In genomic region chr2:174772492-174772801, GRCh38 we compare ENCODE assay signal across 12 cellular contexts. TPM values are rescaled to one million over a fixed set of nuclear protein-coding genes. Genes with fewer than 3 reads are reported as not detected.
DNase-seq lines count a peak whose midpoint lies in the region; ATAC-seq, FAIRE-seq and TF ChIP-seq lines count a peak whose summit lies in the region.
"Had no signal": no experiment of that assay in that cellular context is flagged by ENCODE, and none has a peak within 500 bp of the region (broad histone marks: within the 10 kb centered on the region; RNA-seq: fewer than 3 reads in every experiment).

No MANE protein-coding gene starts in this region.

- H3K27ac ChIP-seq in A549: peak overlapping the region in 1 of 2 experiments; percentile 77; a peak in 3 of 6 replicates
- peak overlapping the region; percentile 93 for H3K27ac ChIP-seq in HUES64 (ENCODE audit: low read depth, low read length)
- peak overlapping the region; percentile 79 for H3K27ac ChIP-seq in endodermal cell (ENCODE audit: low read depth, low read length)
- H3K27ac ChIP-seq in neural cell (ENCODE audit: low read length): peak overlapping the region; percentile 68
- H3K27ac ChIP-seq in adrenal gland: no peak overlapping the region
- H3K27ac ChIP-seq: body of pancreas had no signal

- H3K27me3 ChIP-seq in HUES64 (ENCODE audit: insufficient read depth, low read length) (no peaks in the 10 kb centered on the region), endodermal cell (ENCODE audit: control insufficient read depth, insufficient read depth, low read length, poor library complexity, severe bottlenecking) (no peaks in the 10 kb centered on the region), neural cell (ENCODE audit: insufficient read depth, low read depth, low read length) (no peaks in the 10 kb centered on the region), adrenal gland (no peaks in the 10 kb centered on the region)
- H3K27me3 ChIP-seq: body of pancreas had no signal

- no peak for TF ChIP-seq RAD21 in A549 (conservative IDR thresholded peaks at IDR 0.05 in 1 of 2, IDR thresholded peaks at IDR 0.05 in 1 of 2)
- no peak for TF ChIP-seq RAD21 in neural cell (conservative IDR thresholded peaks at IDR 0.05)

- no peak for TF ChIP-seq EP300 in A549 (IDR thresholded peaks at IDR 0.05)
- TF ChIP-seq EP300 in neural cell (conservative IDR thresholded peaks at IDR 0.05; ENCODE audit: poor library complexity, severe bottlenecking): no peak

- H3K36me3 Mint-ChIP-seq in endodermal cell (ENCODE audit: low read depth): no peaks in the 10 kb centered on the region

- H3K4me1 Mint-ChIP-seq in endodermal cell: peaks cover 24% of the 10 kb centered on the region

- H3K9me3 Mint-ChIP-seq in endodermal cell: no peaks in the 10 kb centered on the region

- H3K9ac ChIP-seq in HUES64 (ENCODE audit: low read depth, low read length) (peak overlapping the region; percentile 52), endodermal cell (ENCODE audit: extremely low read depth, low read length, poor library complexity, severe bottlenecking) (no peak overlapping the region), neural cell (ENCODE audit: low read length) (peak overlapping the region; percentile 51)

- H3K4me3 ChIP-seq in A549: no peak overlapping the region
- H3K4me3 ChIP-seq in HUES64 (ENCODE audit: low read length): no peak overlapping the region
- no peak overlapping the region for H3K4me3 ChIP-seq in endodermal cell (ENCODE audit: low read length)
- H3K4me3 ChIP-seq in neural cell (ENCODE audit: low read length): no peak overlapping the region
- H3K4me3 ChIP-seq in adrenal gland: no peak overlapping the region
- H3K4me3 ChIP-seq: body of pancreas had no signal

- peak overlapping the region; percentile 89 for H3K27ac Mint-ChIP-seq in endodermal cell
- H3K27ac Mint-ChIP-seq: activated CD8-positive, alpha-beta T cell treated with anti-CD3 and anti-CD28 coated beads, Interleukin-2, amount 10 ng/mL, durations not matched to agents 7 days and 5 days had no signal

- FAIRE-seq in A549 (lab: Jason Lieb, UNC): no peak

- H3K79me2 ChIP-seq in neural cell (replicated peaks; ENCODE audit: insufficient read depth, low read length): no peaks in the 10 kb centered on the region

- no peaks in the 10 kb centered on the region for H3K9me2 ChIP-seq in neural cell (ENCODE audit: insufficient read depth, low read length)

- CTCF ChIA-PET in A549 (lab: Yijun Ruan, JAX): interaction anchor here (0.7 to 10.8 kb wide), 30 partner anchors 8 to 509 kb away, joined by 3 to 274 read pairs (median 8); partner anchors contain the start of genes CHN1 and CHRNA1

- no peak for TF ChIP-seq POLR2A in A549 (IDR thresholded peaks at IDR 0.05; ENCODE audit: low read length)
- TF ChIP-seq POLR2A in adrenal gland (IDR thresholded peaks at IDR 0.05): no peak

- 87% methylated on average over 5 of the region's 5 CpGs for WGBS in A549 (ENCODE audit: missing lambda C conversion rate)
- WGBS in HUES64: 67% methylated on average over 5 of the region's 5 CpGs
- WGBS in endodermal cell (ENCODE audit: insufficient coverage in 1 of 2, insufficient read length in 1 of 2), 2 experiments: 80 to 82% methylated on average over 1 to 5 of the region's 5 CpGs
- WGBS in adrenal gland, 4 donors: 74 to 82% (median 78%) methylated on average over 5 of the region's 5 CpGs

- no peaks in the 10 kb centered on the region for H4K20me1 ChIP-seq in neural cell (ENCODE audit: insufficient read depth)

- POLR2A ChIA-PET in A549 (lab: Yijun Ruan, JAX): interaction anchor here (1.9 kb wide), 1 partner anchor 200 kb away, joined by 6 read pairs; no protein-coding TSS in a partner anchor

- TF ChIP-seq CTCF in A549 (IDR thresholded peaks at IDR 0.05): no peak
- TF ChIP-seq CTCF in endodermal cell (conservative IDR thresholded peaks at IDR 0.05): no peak
- TF ChIP-seq CTCF in neural cell (IDR thresholded peaks at IDR 0.05; ENCODE audit: poor library complexity, severe bottlenecking): no peak
- TF ChIP-seq CTCF in adrenal gland (IDR thresholded peaks at IDR 0.05): no peak

- H3K9me3 ChIP-seq in A549 (no peaks in the 10 kb centered on the region), HUES64 (ENCODE audit: insufficient read depth, low read depth, low read length) (no peaks in the 10 kb centered on the region), endodermal cell (ENCODE audit: control insufficient read depth, low read length) (no peaks in the 10 kb centered on the region), neural cell (ENCODE audit: low read length) (no peaks in the 10 kb centered on the region), adrenal gland (replicated peaks in 1 of 3) (no peaks in the 10 kb centered on the region)
- H3K9me3 ChIP-seq: body of pancreas had no signal

- no peaks in the 10 kb centered on the region for H3K27me3 Mint-ChIP-seq in endodermal cell (ENCODE audit: insufficient read depth)

- H3K36me3 ChIP-seq in HUES64 (ENCODE audit: insufficient read depth, low read length): no peaks in the 10 kb centered on the region
- H3K36me3 ChIP-seq in endodermal cell (ENCODE audit: control insufficient read depth, insufficient read depth, low read length): no peaks in the 10 kb centered on the region
- H3K36me3 ChIP-seq in neural cell (ENCODE audit: insufficient read depth, low read length): no peaks in the 10 kb centered on the region
- H3K36me3 ChIP-seq in adrenal gland (replicated peaks in 1 of 2): no peaks in the 10 kb centered on the region

- H3K4me3 Mint-ChIP-seq in endodermal cell: no peak overlapping the region
- H3K4me3 Mint-ChIP-seq: activated CD8-positive, alpha-beta T cell treated with anti-CD3 and anti-CD28 coated beads, Interleukin-2, amount 10 ng/mL, durations not matched to agents 7 days and 5 days had no signal

- intact Hi-C loops in adrenal gland (cut with DNase I): loop anchor here (5.0 kb wide), 2 partner anchors 215 to 220 kb away; no protein-coding TSS in a partner anchor

- H2AFZ ChIP-seq in neural cell (ENCODE audit: low read depth, low read length): peak overlapping the region; percentile 11

- peaks cover 7% of the 10 kb centered on the region for H3K4me1 ChIP-seq in A549
- H3K4me1 ChIP-seq in HUES64 (ENCODE audit: insufficient read depth, low read length): peaks cover 45% of the 10 kb centered on the region
- peaks cover 6% of the 10 kb centered on the region for H3K4me1 ChIP-seq in endodermal cell (ENCODE audit: control insufficient read depth, insufficient read depth, low read length)
- H3K4me1 ChIP-seq in adrenal gland (replicated peaks in 1 of 2): peaks cover 0 to 5% of the 10 kb centered on the region in 2 donors

- H3F3A ChIP-seq in neural cell (ENCODE audit: insufficient read depth, low read length, poor library complexity, severe bottlenecking): peaks cover 4% of the 10 kb centered on the region

- ATAC-seq in A549 (no peak; a peak in 1 of 6 replicates), HG02852 (IDR thresholded peaks at IDR 0.05; ENCODE audit: unreplicated experiment) (no peak)

- DNase-seq in A549 (ENCODE audit: low read depth in 1 of 2, low spot score in 1 of 2) (no peak), endodermal cell (no peak), activated gamma-delta T cell (lab: John Stamatoyannopoulos, UW) (no peak), NCI-H748 (lab: John Stamatoyannopoulos, UW; ENCODE audit: unreplicated experiment) (no peak), adrenal gland (no peak)
- DNase-seq: activated CD8-positive, alpha-beta T cell treated with anti-CD3 and anti-CD28 coated beads, Interleukin-2, amount 10 ng/mL, durations not matched to agents 7 days and 5 days; activated effector memory CD4-positive, alpha-beta T cell treated with anti-CD3 and anti-CD28 coated beads, Interleukin-2, amount 50 U/mL, for 16 hours; stimulated activated CD4-positive, alpha-beta T cell treated with anti-CD3 and anti-CD28 coated beads, Interleukin-4, amount 100 ng/mL, for 4 hours had no signal

- H3K4me2 ChIP-seq in A549 (peak overlapping the region; percentile 73; the same call in 2 of the 3 replicates), neural cell (ENCODE audit: low read length) (no peak overlapping the region)

TF ChIP-seq in A549, 52 proteins besides CTCF, POLR2A, EP300 and RAD21:
- TF ChIP-seq GATA3 (IDR thresholded peaks at IDR 0.05; ENCODE audit: borderline replicate concordance): no peak
- TF ChIP-seq, protein P1, sequence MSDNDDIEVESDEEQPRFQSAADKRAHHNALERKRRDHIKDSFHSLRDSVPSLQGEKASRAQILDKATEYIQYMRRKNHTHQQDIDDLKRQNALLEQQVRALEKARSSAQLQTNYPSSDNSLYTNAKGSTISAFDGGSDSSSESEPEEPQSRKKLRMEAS (IDR thresholded peaks at IDR 0.05): no peak
- no peak for TF ChIP-seq PHF8 (IDR thresholded peaks at IDR 0.05; ENCODE audit: borderline replicate concordance, low read depth)
- no peak for TF ChIP-seq NR3C1 (IDR thresholded peaks at IDR 0.05)

TF ChIP-seq in neural cell, 6 proteins besides CTCF, POLR2A, EP300 and RAD21 (continues in another document):
- TF ChIP-seq POLR2AphosphoS5 (IDR thresholded peaks at IDR 0.05): no peak
- TF ChIP-seq MXI1 (conservative IDR thresholded peaks at IDR 0.05; ENCODE audit: poor library complexity, severe bottlenecking): no peak
- TF ChIP-seq TAF1 (IDR thresholded peaks at IDR 0.05; ENCODE audit: low read depth): no peak

RNA-seq across cellular contexts. Expression of gene CHRNA1, which starts 8.2 kb away (rescaled TPM):
- polyA plus RNA-seq in A549 (2011; rRNA removed) (not detected in 2 replicates), A549 (2017; fragmentation: RNase III; extraction: RNeasy Plus Mini Kit Qiagen cat#74134 plus additional on column Dnase treatment) (not detected in 3 replicates), neural cell (not detected in 2 replicates), adrenal gland (not detected)
- not detected in 2 replicates for polyA plus RNA-seq in A549 (2012; cell fraction: cytosol; rRNA removed)
- not detected in 2 replicates for polyA plus RNA-seq in A549 (2012; cell fraction: nucleus; rRNA removed)
- not detected in 2 replicates for polyA minus RNA-seq in A549 (2011; rRNA and poly(A)+ RNA removed)
- not detected for polyA plus RNA-seq in HUES64 (2013, experiment 1 of 2)
- 0.19 TPM for polyA plus RNA-seq in HUES64 (2013, experiment 2 of 2)
- total RNA-seq in endodermal cell (not detected), adrenal gland (under 1 TPM in 1 of 8 donors, not detected in 7; 0.37 TPM)
- 1.1 TPM for polyA plus RNA-seq in endodermal cell (2013, experiment 1 of 2)
- 2.0 TPM for polyA plus RNA-seq in endodermal cell (2013, experiment 2 of 2)
- polyA minus RNA-seq in neural cell: not detected in 2 replicates
- total RNA-seq: activated CD8-positive, alpha-beta T cell treated with anti-CD3 and anti-CD28 coated beads, Interleukin-2, amount 10 ng/mL, durations not matched to agents 7 days and 5 days; body of pancreas had no signal

Comparison
In these comparisons a context has a peak if more than half of its experiments do, and no peak if none do; other contexts are left out.
1. H3K27ac ChIP-seq: peak in HUES64 (single experiment), endodermal cell (single experiment) and neural cell (single experiment); none in adrenal gland (0 of 5).